ENCODE assay signal across 15 cellular contexts in genomic region chr19:38728752-38729541, GRCh38. TPM values are rescaled to one million over a fixed set of nuclear protein-coding genes. Genes with fewer than 3 reads are reported as not detected.
DNase-seq lines count a peak whose midpoint lies in the region; ATAC-seq and TF ChIP-seq lines count a peak whose summit lies in the region.
"Had no signal": no experiment of that assay in that cellular context is flagged by ENCODE, and none has a peak within 500 bp of the region (broad histone marks: within the 10 kb centered on the region; RNA-seq: fewer than 3 reads in every experiment).

No MANE protein-coding gene starts in this region.

- DNase-seq in Calu3 = no peak
- DNase-seq in central memory CD8-positive, alpha-beta T cell (ENCODE audit: low spot score in 2 of 2) = no peak
- no peak for DNase-seq in SK-N-DZ (ENCODE audit: low spot score)
- no peak for DNase-seq in NCI-H1105 treated with DMSO at 0.1 percent for 48 hours (lab: John Stamatoyannopoulos, UW)
- DNase-seq in GM13976 (ENCODE audit: low spot score) = no peak
- DNase-seq in NCI-H2171 (lab: John Stamatoyannopoulos, UW) = no peak
- DNase-seq: NCI-H2107 had no signal

- no peak for ATAC-seq in central memory CD8-positive, alpha-beta T cell (replicated peaks; ENCODE audit: extremely low read depth, poor library complexity, severe bottlenecking)

- H3K4me3 Mint-ChIP-seq in Calu3 (ENCODE audit: low read depth, unreplicated experiment) = no peak overlapping the region
- no peak overlapping the region for H3K4me3 Mint-ChIP-seq in central memory CD8-positive, alpha-beta T cell
- H3K4me3 Mint-ChIP-seq: brain, WTC11 had no signal

- BruUV-seq in Calu3 (replicated peaks; lab: Mats Ljungman, UMichigan) = no TSS peak

- no peaks in the 10 kb centered on the region for H3K9me3 Mint-ChIP-seq in Calu3 (ENCODE audit: low read depth, unreplicated experiment)
- no peaks in the 10 kb centered on the region for H3K9me3 Mint-ChIP-seq in central memory CD8-positive, alpha-beta T cell
- H3K9me3 Mint-ChIP-seq: brain, WTC11 had no signal

- H3K36me3 Mint-ChIP-seq in Calu3 (ENCODE audit: insufficient read depth, unreplicated experiment) = peaks cover 100% of the 10 kb centered on the region
- peaks cover 39% of the 10 kb centered on the region for H3K36me3 Mint-ChIP-seq in central memory CD8-positive, alpha-beta T cell (ENCODE audit: insufficient read depth)

- peaks cover 45% of the 10 kb centered on the region for H3K36me3 ChIP-seq in rectal smooth muscle tissue (ENCODE audit: control insufficient read depth, insufficient read depth, low read length)

- H3K4me3 ChIP-seq in rectal smooth muscle tissue (ENCODE audit: low read length) = no peak overlapping the region

- H3K27ac Mint-ChIP-seq in Calu3 (ENCODE audit: unreplicated experiment) = peak overlapping the region; percentile 88
- peak overlapping the region; percentile 79 for H3K27ac Mint-ChIP-seq in central memory CD8-positive, alpha-beta T cell (ENCODE audit: low read depth)

- H3K4me1 ChIP-seq in rectal smooth muscle tissue (ENCODE audit: control insufficient read depth, insufficient read depth, low read length) = no peaks in the 10 kb centered on the region

- no peak overlapping the region for H3K9ac ChIP-seq in rectal smooth muscle tissue (ENCODE audit: low read length)

- H3K27ac ChIP-seq in layer of hippocampus (ENCODE audit: low read depth, low read length) (peak overlapping the region; percentile 6), rectal smooth muscle tissue (ENCODE audit: low read depth, low read length) (peak overlapping the region; percentile 30)

- intact Hi-C loops in Calu3 (cut with micrococcal nuclease; ENCODE audit: unreplicated experiment) = loop anchor here (10.0 kb wide), 1 partner anchor 206 kb away; the partner anchor contains the start of genes MRPS12 and SARS2

- H3K4me1 Mint-ChIP-seq in Calu3 (ENCODE audit: low read depth, unreplicated experiment) = peaks cover 44% of the 10 kb centered on the region
- peaks cover 38% of the 10 kb centered on the region for H3K4me1 Mint-ChIP-seq in central memory CD8-positive, alpha-beta T cell
- H3K4me1 Mint-ChIP-seq: brain had no signal

- TF ChIP-seq CTCF in Calu3 (IDR thresholded peaks at IDR 0.05; ENCODE audit: unreplicated experiment) (no peak), GM13976 (IDR thresholded peaks at IDR 0.05; ENCODE audit: borderline replicate concordance, control extremely low read depth, extremely low read depth, insufficient read depth, missing control alignments) (no peak)

- CTCF ChIA-PET in Calu3 (lab: Charles Lee) = no interaction called here

- H3K27me3 Mint-ChIP-seq in Calu3 (ENCODE audit: unreplicated experiment) = no peaks in the 10 kb centered on the region
- H3K27me3 Mint-ChIP-seq in central memory CD8-positive, alpha-beta T cell = no peaks in the 10 kb centered on the region

- in situ Hi-C loops in GM13976 (cut with MboI; ENCODE audit: low sequenced_read_pairs, unreplicated experiment) = no loop called here

- H3K27me3 ChIP-seq in layer of hippocampus (ENCODE audit: control insufficient read depth, insufficient read depth, low read length) (no peaks in the 10 kb centered on the region), rectal smooth muscle tissue (ENCODE audit: control insufficient read depth, insufficient read depth, low read length) (no peaks in the 10 kb centered on the region)

RNA-seq across cellular contexts. Expression of gene CAPN12, which starts 15.3 kb away (rescaled TPM):
- total RNA-seq in Calu3 (2022) = 14.5 and 14.7 TPM in 2 replicates
- polyA plus RNA-seq in SK-N-DZ (2014; cell fraction: cytosol; rRNA removed) = 0.37 and 0.42 TPM in 2 replicates
- polyA plus RNA-seq in SK-N-DZ (2014; cell fraction: nucleus; rRNA removed) = 1.6 and 3.9 TPM in 2 replicates
- total RNA-seq: myocyte had no signal

RNA-seq across cellular contexts. Expression of gene LGALS7, which starts 44.4 kb away (rescaled TPM):
- not detected in 2 replicates for total RNA-seq in Calu3 (2022)
- polyA plus RNA-seq in SK-N-DZ (2014; cell fraction: cytosol; rRNA removed) = not detected in 2 replicates
- not detected in 2 replicates for polyA plus RNA-seq in SK-N-DZ (2014; cell fraction: nucleus; rRNA removed)
- total RNA-seq: activated CD8-positive, alpha-beta memory T cell treated with anti-CD3 and anti-CD28 coated beads for 36 hours; myocyte; pulmonary artery endothelial cell; T-helper 1 cell treated with Interleukin-12 subunit alpha and Interleukin-12 subunit beta and Interleukin-4 antibody, amounts not matched to agents 30 ng/mL and 1 ng/mL, for 36 hours had no signal
